Comparison of ENCODE assay signal across 10 cellular contexts in genomic region chr18:13269599-13270011, GRCh38. TPM values are rescaled to one million over a fixed set of nuclear protein-coding genes. Genes with fewer than 3 reads are reported as not detected.
DNase-seq lines count a peak whose midpoint lies in the region; TF ChIP-seq lines count a peak whose summit lies in the region.
"Had no signal": no experiment of that assay in that cellular context is flagged by ENCODE, and none has a peak within 500 bp of the region (broad histone marks: within the 10 kb centered on the region; RNA-seq: fewer than 3 reads in every experiment).

No MANE protein-coding gene starts in this region.

- H2AFZ ChIP-seq in SK-N-SH (ENCODE audit: low read depth), result no peak overlapping the region

- no peaks in the 10 kb centered on the region for H3K27me3 ChIP-seq in SK-N-SH (ENCODE audit: insufficient read depth)

- H3K36me3 ChIP-seq in SK-N-SH (replicated peaks in 1 of 2; ENCODE audit: control insufficient read depth in 1 of 2, insufficient read depth in 2 of 2, low read length in 1 of 2), result no peaks in the 10 kb centered on the region
- H3K36me3 ChIP-seq: lower lobe of right lung had no signal

- H3K27ac ChIP-seq in SK-N-SH (ENCODE audit: low read depth in 2 of 2, low read length in 1 of 2), result no peak overlapping the region
- H3K27ac ChIP-seq: lower lobe of right lung had no signal

- no peak overlapping the region for H3K4me3 ChIP-seq in SK-N-SH (ENCODE audit: low read depth in 2 of 2, low read length in 1 of 2)
- H3K4me3 ChIP-seq: lower lobe of right lung had no signal

- H3K79me2 ChIP-seq in SK-N-SH (ENCODE audit: insufficient read depth), result no peaks in the 10 kb centered on the region

- peaks cover 2% of the 10 kb centered on the region for H3K9me3 Mint-ChIP-seq in glutamatergic neuron (ENCODE audit: unreplicated experiment)

- H3K36me3 Mint-ChIP-seq in glutamatergic neuron (ENCODE audit: unreplicated experiment), result no peaks in the 10 kb centered on the region

- TF ChIP-seq RAD21 in SK-N-SH (IDR thresholded peaks at IDR 0.05; ENCODE audit: low read length), result no peak

- H3K4me3 Mint-ChIP-seq in glutamatergic neuron (ENCODE audit: unreplicated experiment), result no peak overlapping the region

- H3K27ac Mint-ChIP-seq in glutamatergic neuron (ENCODE audit: unreplicated experiment), result no peak overlapping the region

- no peaks in the 10 kb centered on the region for H4K20me1 ChIP-seq in SK-N-SH (ENCODE audit: insufficient read depth)

- DNase-seq in AG20443 (ENCODE audit: low spot score) (peak; percentile 37), G401 (ENCODE audit: low spot score) (peak; percentile 73), foreskin melanocyte (peak; percentile 21), posterior cingulate gyrus (peak in 7 of 10 donors; percentile 51 to 95 (median 68)), NCI-H1092 treated with DMSO at 0.1 percent for 48 hours (lab: John Stamatoyannopoulos, UW) (no peak), glutamatergic neuron (no peak), NCI-H128 (lab: John Stamatoyannopoulos, UW; ENCODE audit: unreplicated experiment) (no peak), SK-N-SH (no peak)
- DNase-seq: lower lobe of right lung, NCI-H524 had no signal

- H3K4me2 ChIP-seq in SK-N-SH, result no peak overlapping the region

- TF ChIP-seq EP300 in SK-N-SH (IDR thresholded peaks at IDR 0.05; ENCODE audit: borderline replicate concordance in 1 of 2, low read depth in 1 of 2, low read length in 1 of 2), result no peak

- CTCF ChIA-PET in SK-N-SH (lab: Yijun Ruan, JAX), result interaction anchor here (0.9 kb wide), 1 partner anchor 47 kb away, joined by 3 read pairs; no protein-coding TSS in a partner anchor

- H3K9me3 ChIP-seq in SK-N-SH, result no peaks in the 10 kb centered on the region
- H3K9me3 ChIP-seq: lower lobe of right lung had no signal

- peaks cover 8 to 56% of the 10 kb centered on the region in 2 experiments; a peak in 2 of 4 replicates for H3K4me1 ChIP-seq in SK-N-SH (ENCODE audit: control insufficient read depth in 1 of 2, insufficient read depth in 2 of 2, low read depth in 1 of 2, low read length in 1 of 2)

- no peaks in the 10 kb centered on the region for H3K27me3 Mint-ChIP-seq in glutamatergic neuron (ENCODE audit: unreplicated experiment)

- H3F3A ChIP-seq in SK-N-SH (replicated peaks; ENCODE audit: insufficient read depth), result no peaks in the 10 kb centered on the region

- intact Hi-C loops in posterior cingulate gyrus (cut with DNase I), result no loop called here

- 81% methylated on average over 8 of the region's 8 CpGs for WGBS in SK-N-SH (ENCODE audit: low lambda C conversion rate)

- TF ChIP-seq CTCF in glutamatergic neuron (IDR thresholded peaks at IDR 0.05; ENCODE audit: partially characterized antibody, unreplicated experiment), result no peak
- TF ChIP-seq CTCF in SK-N-SH (IDR thresholded peaks at IDR 0.05), result no peak

- H3K9me2 ChIP-seq in SK-N-SH, result no peaks in the 10 kb centered on the region

- POLR2A ChIA-PET in SK-N-SH (lab: Yijun Ruan, JAX), result no interaction called here

- no peak overlapping the region for H3K9ac ChIP-seq in SK-N-SH

- in situ Hi-C loops in G401 (cut with HindIII; ENCODE audit: low sequenced_read_pairs), result no loop called here

- H3K4me1 Mint-ChIP-seq in glutamatergic neuron (ENCODE audit: low read depth, unreplicated experiment), result no peaks in the 10 kb centered on the region

TF ChIP-seq in SK-N-SH, 30 proteins besides CTCF, POLR2A, EP300 and RAD21:
- TF ChIP-seq EZH2phosphoT487 (IDR thresholded peaks at IDR 0.05; ENCODE audit: borderline replicate concordance, low read depth), result no peak
- no peak for TF ChIP-seq NRF1 (IDR thresholded peaks at IDR 0.05; ENCODE audit: low read depth, low read length)
- TF ChIP-seq TAF1 (IDR thresholded peaks at IDR 0.05; ENCODE audit: borderline replicate concordance, low read depth, low read length), result no peak
- TF ChIP-seq TCF12 (IDR thresholded peaks at IDR 0.05), result no peak
- TF ChIP-seq MAX (IDR thresholded peaks at IDR 0.05; ENCODE audit: low read depth), result no peak
- no peak for TF ChIP-seq ZBTB33 (IDR thresholded peaks at IDR 0.05; ENCODE audit: borderline replicate concordance, low read depth)

RNA-seq across cellular contexts. Expression of gene LDLRAD4, which starts 51.0 kb away (rescaled TPM):
- 0.06 TPM in 1 of 2 replicates, not detected in the other for total RNA-seq in G401 (2014; rRNA removed; shearing (Covaris generic))
- total RNA-seq in glutamatergic neuron (ENCODE audit: unreplicated experiment), result 0.29 TPM
- polyA plus RNA-seq in SK-N-SH (2012; rRNA removed), result 0.16 and 0.32 TPM in 2 replicates
- 0.15 and 0.20 TPM in 2 replicates for polyA plus RNA-seq in SK-N-SH (2012; cell fraction: cytosol; rRNA removed)
- 0.35 and 0.91 TPM in 2 replicates for polyA plus RNA-seq in SK-N-SH (2012; cell fraction: nucleus; rRNA removed)

Comparison
In these comparisons a context has a peak if more than half of its experiments do, and no peak if none do; other contexts are left out.
1. DNase-seq: peak in AG20443 (single experiment), G401 (single experiment), foreskin melanocyte (single experiment) and posterior cingulate gyrus (7 of 10); none in NCI-H1092 treated with DMSO at 0.1 percent for 48 hours (single experiment), glutamatergic neuron (single experiment), NCI-H128 (single experiment) and SK-N-SH (single experiment).